1 cellular context compared by ENCODE assay signal in genomic region chr12:54229624-54230212, GRCh38.
TF ChIP-seq lines count a peak whose summit lies in the region.

No MANE protein-coding gene starts in this region.

TF ChIP-seq in H1, 55 proteins besides CTCF, POLR2A, EP300 and RAD21 (continued from another document):
- TF ChIP-seq ATF2 (IDR thresholded peaks at IDR 0.05; ENCODE audit: low read length) (no peak), TEAD4 (IDR thresholded peaks at IDR 0.05; ENCODE audit: low read depth, low read length) (no peak), ASH2L (IDR thresholded peaks at IDR 0.05; ENCODE audit: low read length) (no peak), SP4 (IDR thresholded peaks at IDR 0.05; ENCODE audit: low read length) (no peak), POU5F1 (IDR thresholded peaks at IDR 0.05; ENCODE audit: low read depth, low read length) (no peak), MAX (IDR thresholded peaks at IDR 0.05) (no peak), SP2 (IDR thresholded peaks at IDR 0.05; ENCODE audit: low read length) (no peak), CBX5 (IDR thresholded peaks at IDR 0.05; ENCODE audit: low read depth, low read length) (no peak), CHD1 (IDR thresholded peaks at IDR 0.05; ENCODE audit: low read depth, low read length) (no peak)
